ENCODE assay signal across 21 cellular contexts in genomic region chr4:137693641-137694040, GRCh38.
"Had no signal": no experiment of that assay in that cellular context is flagged by ENCODE, and none has a peak within 500 bp of the region (broad histone marks: within the 10 kb centered on the region; RNA-seq: fewer than 3 reads in every experiment).

No MANE protein-coding gene starts in this region.

- DNase-seq: colonic mucosa; dorsolateral prefrontal cortex; effector memory CD4-positive, alpha-beta T cell; hippocampal formation; kidney glomerular epithelial cell; mammary epithelial cell; naive thymus-derived CD4-positive, alpha-beta T cell; posterior cingulate gyrus; sigmoid colon; stimulated activated CD4-positive, alpha-beta T cell treated with anti-CD3 and anti-CD28 coated beads, Interleukin-2, amount 100 ng/mL, for 24 hours; stimulated activated CD4-positive, alpha-beta T cell treated with anti-CD3 and anti-CD28 coated beads, Interleukin-4, amount 100 ng/mL, for 4 hours; stimulated activated naive B cell treated with anti-CD40 and anti-IgM and Interleukin-4, amounts not matched to agents 10 μg/mL and 1 μg/mL and 100 μg/mL, for 72 hours; stimulated activated naive CD8-positive, alpha-beta T cell treated with anti-CD3 and anti-CD28 coated beads, Interleukin-15, amount 100 ng/mL, for 72 hours; trophoblast cell had no signal

- H3K4me3 Mint-ChIP-seq: naive thymus-derived CD4-positive, alpha-beta T cell; stimulated activated naive B cell treated with anti-CD40 and anti-IgM and Interleukin-4, amounts not matched to agents 10 μg/mL and 1 μg/mL and 100 μg/mL, for 72 hours; stimulated activated naive CD8-positive, alpha-beta T cell treated with anti-CD3 and anti-CD28 coated beads, Interleukin-15, amount 100 ng/mL, for 72 hours had no signal

- H3K27me3 ChIP-seq: colonic mucosa, esophagus muscularis mucosa, heart left ventricle, neutrophil, sigmoid colon, testis had no signal

- H3K4me1 Mint-ChIP-seq: naive thymus-derived CD4-positive, alpha-beta T cell; stimulated activated naive B cell treated with anti-CD40 and anti-IgM and Interleukin-4, amounts not matched to agents 10 μg/mL and 1 μg/mL and 100 μg/mL, for 72 hours; stimulated activated naive CD8-positive, alpha-beta T cell treated with anti-CD3 and anti-CD28 coated beads, Interleukin-15, amount 100 ng/mL, for 72 hours had no signal

- H3K27ac Mint-ChIP-seq: naive thymus-derived CD4-positive, alpha-beta T cell; stimulated activated naive B cell treated with anti-CD40 and anti-IgM and Interleukin-4, amounts not matched to agents 10 μg/mL and 1 μg/mL and 100 μg/mL, for 72 hours; stimulated activated naive CD8-positive, alpha-beta T cell treated with anti-CD3 and anti-CD28 coated beads, Interleukin-15, amount 100 ng/mL, for 72 hours had no signal

- H3K27me3 Mint-ChIP-seq: naive thymus-derived CD4-positive, alpha-beta T cell; stimulated activated naive B cell treated with anti-CD40 and anti-IgM and Interleukin-4, amounts not matched to agents 10 μg/mL and 1 μg/mL and 100 μg/mL, for 72 hours; stimulated activated naive CD8-positive, alpha-beta T cell treated with anti-CD3 and anti-CD28 coated beads, Interleukin-15, amount 100 ng/mL, for 72 hours had no signal

- H3K9me3 ChIP-seq: colonic mucosa, esophagus muscularis mucosa, heart left ventricle, neutrophil, sigmoid colon, testis had no signal

- ATAC-seq: left lobe of liver; naive thymus-derived CD4-positive, alpha-beta T cell; stimulated activated naive B cell treated with anti-CD40 and anti-IgM and Interleukin-4, amounts not matched to agents 10 μg/mL and 1 μg/mL and 100 μg/mL, for 72 hours; stimulated activated naive CD8-positive, alpha-beta T cell treated with anti-CD3 and anti-CD28 coated beads, Interleukin-15, amount 100 ng/mL, for 72 hours had no signal

- H3K4me1 ChIP-seq: colonic mucosa, testis had no signal

- H3K36me3 ChIP-seq: colonic mucosa, esophagus muscularis mucosa, heart left ventricle, neutrophil, sigmoid colon had no signal

- H3K27ac ChIP-seq: colonic mucosa, dorsolateral prefrontal cortex, epithelial cell of prostate, heart left ventricle, neutrophil, skin epidermis, testis had no signal

- H3K36me3 Mint-ChIP-seq: naive thymus-derived CD4-positive, alpha-beta T cell; stimulated activated naive B cell treated with anti-CD40 and anti-IgM and Interleukin-4, amounts not matched to agents 10 μg/mL and 1 μg/mL and 100 μg/mL, for 72 hours had no signal

- H3K4me3 ChIP-seq: colonic mucosa, dorsolateral prefrontal cortex, esophagus muscularis mucosa, heart left ventricle, sigmoid colon, skin epidermis, testis had no signal
